In genomic region chr11:65110354-65110861, GRCh38 we compare ENCODE assay signal across 8 cellular contexts. TPM values are rescaled to one million over a fixed set of nuclear protein-coding genes. Genes with fewer than 3 reads are reported as not detected.
DNase-seq lines count a peak whose midpoint lies in the region; ATAC-seq, FAIRE-seq and TF ChIP-seq lines count a peak whose summit lies in the region.

No MANE protein-coding gene starts in this region.

- TF ChIP-seq CTCF in psoas muscle (IDR thresholded peaks at IDR 0.05) = peak; percentile 100

- no peak overlapping the region for H3K4me3 ChIP-seq in psoas muscle

- no peaks in the 10 kb centered on the region for H3K27me3 ChIP-seq in psoas muscle (ENCODE audit: insufficient read depth in 3 of 3, low read length in 2 of 3)

- H3K4me1 ChIP-seq in psoas muscle = peaks cover 17% of the 10 kb centered on the region

- peak; percentile 98 for DNase-seq in 8988T
- DNase-seq in GM18507 (ENCODE audit: extremely low spot score, insufficient read length, low read depth) = peak; percentile 81
- DNase-seq in NCI-H1694 (lab: John Stamatoyannopoulos, UW) = peak; percentile 78
- DNase-seq in T follicular helper cell (ENCODE audit: low read depth) = peak; percentile 93
- peak; percentile 95 for DNase-seq in activated naive CD8-positive, alpha-beta T cell treated with anti-CD3 and anti-CD28 coated beads, Interleukin-2, amount 50 U/mL, for 16 hours (ENCODE audit: low read depth, low spot score)
- peak; percentile 89 for DNase-seq in Right ventricle myocardium superior
- DNase-seq in psoas muscle = peak; percentile 85 to 91
- DNase-seq in ureter (ENCODE audit: low spot score) = peak; percentile 93

- ATAC-seq in Right ventricle myocardium superior (ENCODE audit: poor library complexity) (peak; percentile 58), psoas muscle (peak; percentile 51 to 66 (median 58))

- peaks cover 0 to 35% of the 10 kb centered on the region in 2 donors for H3K36me3 ChIP-seq in psoas muscle (ENCODE audit: insufficient read depth in 1 of 2, low read depth in 1 of 2)

- peak overlapping the region; percentile 46 for H3K27ac ChIP-seq in psoas muscle

- FAIRE-seq in GM18507 (lab: Jason Lieb, UNC) = peak; percentile 95

- intact Hi-C loops in Right ventricle myocardium superior (cut with DNase I) = loop anchor here (10.0 kb wide), 1 partner anchor 266 kb away; the partner anchor contains the start of gene CDC42BPG
- intact Hi-C loops in psoas muscle (cut with DNase I) = loop anchor here (2.0 to 10.0 kb wide), 3 partner anchors 70 to 266 kb away; partner anchors contain the start of genes ARL2 (in 1 of the 2), CAPN1 (in 1 of the 2) and CDC42BPG (in 1 of the 2)

- WGBS in psoas muscle, 3 donors = 14 to 16% (median 15%) methylated on average over 17 to 18 of the region's 18 CpGs

- no peaks in the 10 kb centered on the region for H3K9me3 ChIP-seq in psoas muscle

RNA-seq across cellular contexts. Expression of gene TM7SF2, which starts 1.3 kb away (rescaled TPM):
- 72.4 TPM for total RNA-seq in Right ventricle myocardium superior
- 10 to 100 TPM in 2 of 4 donors, 1 to 10 TPM in 2; 5.1 to 13.5 (median 9.5) TPM for total RNA-seq in psoas muscle
- 1 to 10 TPM; 3.2 to 7.8 (median 5.3) TPM for polyA plus RNA-seq in psoas muscle
- 37.5 TPM for total RNA-seq in ureter

RNA-seq across cellular contexts. Expression of gene ZNHIT2, which starts 7.1 kb away (rescaled TPM):
- total RNA-seq in Right ventricle myocardium superior = 5.7 TPM
- total RNA-seq in psoas muscle = 10 to 100 TPM in 2 of 4 donors, 1 to 10 TPM in 2; 8.6 to 16.1 (median 10.2) TPM
- polyA plus RNA-seq in psoas muscle = 10 to 100 TPM; 21.7 to 25.7 (median 24.9) TPM
- total RNA-seq in ureter = 13.7 TPM

RNA-seq across cellular contexts. Expression of gene FAU, which starts 11.5 kb away (rescaled TPM):
- total RNA-seq in Right ventricle myocardium superior = 666 TPM
- total RNA-seq in psoas muscle = 100 to 1,000 TPM; 465 to 641 (median 573) TPM
- 100 to 1,000 TPM; 639 to 798 (median 733) TPM for polyA plus RNA-seq in psoas muscle
- 999 TPM for total RNA-seq in ureter

RNA-seq across cellular contexts. Expression of gene MRPL49, which starts 11.7 kb away (rescaled TPM):
- 33.5 TPM for total RNA-seq in Right ventricle myocardium superior
- total RNA-seq in psoas muscle = 10 to 100 TPM; 31.4 to 36.7 (median 32.4) TPM
- 10 to 100 TPM; 29.0 to 54.1 (median 45.8) TPM for polyA plus RNA-seq in psoas muscle
- total RNA-seq in ureter = 49.8 TPM

RNA-seq across cellular contexts. Expression of gene VPS51, which starts 14.4 kb away (rescaled TPM):
- total RNA-seq in Right ventricle myocardium superior (88.1 TPM), psoas muscle (100 to 1,000 TPM in 1 of 4 donors, 10 to 100 TPM in 3; 82.2 to 105 (median 91.3) TPM), ureter (131 TPM)
- polyA plus RNA-seq in psoas muscle = 100 to 1,000 TPM in 1 of 3 donors, 10 to 100 TPM in 2; 60.3 to 110 (median 85.8) TPM
